18 cellular contexts compared by ENCODE assay signal in genomic region chr7:44268671-44269070, GRCh38. TPM values are rescaled to one million over a fixed set of nuclear protein-coding genes. Genes with fewer than 3 reads are reported as not detected.
"Had no signal": no experiment of that assay in that cellular context is flagged by ENCODE, and none has a peak within 500 bp of the region (broad histone marks: within the 10 kb centered on the region; RNA-seq: fewer than 3 reads in every experiment).

No MANE protein-coding gene starts in this region.

- H3K4me1 Mint-ChIP-seq: activated naive CD4-positive, alpha-beta T cell treated with anti-CD3 and anti-CD28 coated beads, Interleukin-2, amount 50 U/mL, for 24 hours had no signal

- ATAC-seq: activated CD8-positive, alpha-beta T cell treated with anti-CD3 and anti-CD28 coated beads for 36 hours; activated T-cell treated with anti-CD3 and anti-CD28 coated beads, Interleukin-2, amount 50 U/mL, for 4 hours; gastroesophageal sphincter; left colon; WTC11 had no signal

- H3K27ac Mint-ChIP-seq: activated CD8-positive, alpha-beta T cell treated with anti-CD3 and anti-CD28 coated beads for 36 hours; activated naive CD4-positive, alpha-beta T cell treated with anti-CD3 and anti-CD28 coated beads, Interleukin-2, amount 50 U/mL, for 24 hours; naive B cell; WTC11 had no signal

- H3K4me3 ChIP-seq: gastroesophageal sphincter, transverse colon had no signal

- H3K27ac ChIP-seq: gastroesophageal sphincter, transverse colon had no signal

- H3K4me1 ChIP-seq: gastroesophageal sphincter, transverse colon had no signal

- H3K4me3 Mint-ChIP-seq: activated CD8-positive, alpha-beta T cell treated with anti-CD3 and anti-CD28 coated beads for 36 hours; activated naive CD4-positive, alpha-beta T cell treated with anti-CD3 and anti-CD28 coated beads, Interleukin-2, amount 50 U/mL, for 24 hours; activated T-cell treated with anti-CD3 and anti-CD28 coated beads, Interleukin-2, amount 50 U/mL, for 4 hours; naive B cell; WTC11 had no signal

- DNase-seq: activated CD4-positive, alpha-beta T cell treated with anti-CD3 and anti-CD28 coated beads for 4 hours; activated CD8-positive, alpha-beta T cell treated with anti-CD3 and anti-CD28 coated beads for 36 hours; activated effector memory CD4-positive, alpha-beta T cell treated with Interleukin-2 at 50 U/mL for 16 hours; activated T-cell treated with anti-CD3 and anti-CD28 coated beads, Interleukin-2, amount 50 U/mL, for 4 hours; amniotic stem cell; erythroblast; left colon; naive B cell; small intestine; stimulated activated CD4-positive, alpha-beta T cell treated with anti-CD3 and anti-CD28 coated beads, Interleukin-4, amount 100 ng/mL, for 4 hours; stimulated activated CD8-positive, alpha-beta memory T cell treated with anti-CD3 and anti-CD28 coated beads, Interleukin-4, amount 100 ng/mL, for 48 hours; stimulated activated naive CD4-positive, alpha-beta T cell treated with Interleukin-2 at 50 U/mL for 16 hours; T-helper 2 cell; transverse colon had no signal

- H3K9me3 ChIP-seq: gastroesophageal sphincter, transverse colon had no signal

- H3K27me3 Mint-ChIP-seq: activated CD8-positive, alpha-beta T cell treated with anti-CD3 and anti-CD28 coated beads for 36 hours; activated naive CD4-positive, alpha-beta T cell treated with anti-CD3 and anti-CD28 coated beads, Interleukin-2, amount 50 U/mL, for 24 hours had no signal

- H3K9me3 Mint-ChIP-seq: activated CD8-positive, alpha-beta T cell treated with anti-CD3 and anti-CD28 coated beads for 36 hours; activated naive CD4-positive, alpha-beta T cell treated with anti-CD3 and anti-CD28 coated beads, Interleukin-2, amount 50 U/mL, for 24 hours; activated T-cell treated with anti-CD3 and anti-CD28 coated beads, Interleukin-2, amount 50 U/mL, for 4 hours; naive B cell; WTC11 had no signal

- H3K36me3 ChIP-seq: gastroesophageal sphincter, transverse colon had no signal

- H3K36me3 Mint-ChIP-seq: activated naive CD4-positive, alpha-beta T cell treated with anti-CD3 and anti-CD28 coated beads, Interleukin-2, amount 50 U/mL, for 24 hours; naive B cell; WTC11 had no signal

RNA-seq across cellular contexts. Expression of gene CAMK2B, which starts 56.7 kb away (rescaled TPM):
- total RNA-seq: mononuclear cell had no signal
